In genomic region chr15:65071381-65071811, GRCh38 we compare ENCODE assay signal across 17 cellular contexts. TPM values are rescaled to one million over a fixed set of nuclear protein-coding genes. Genes with fewer than 3 reads are reported as not detected.
DNase-seq lines count a peak whose midpoint lies in the region; ATAC-seq and TF ChIP-seq lines count a peak whose summit lies in the region.
"Had no signal": no experiment of that assay in that cellular context is flagged by ENCODE, and none has a peak within 500 bp of the region (broad histone marks: within the 10 kb centered on the region; RNA-seq: fewer than 3 reads in every experiment).

No MANE protein-coding gene starts in this region.

- H3K9me3 Mint-ChIP-seq in chondrocyte (ENCODE audit: low read depth) (no peaks in the 10 kb centered on the region), osteocyte (ENCODE audit: unreplicated experiment) (no peaks in the 10 kb centered on the region)
- H3K9me3 Mint-ChIP-seq in activated naive CD8-positive, alpha-beta T cell treated with anti-CD3 and anti-CD28 coated beads, Interleukin-2, amount 50 U/mL, for 24 hours: no peaks in the 10 kb centered on the region
- H3K9me3 Mint-ChIP-seq: activated naive CD4-positive, alpha-beta T cell treated with anti-CD3 and anti-CD28 coated beads, Interleukin-2, amount 50 U/mL, for 24 hours; naive thymus-derived CD8-positive, alpha-beta T cell had no signal

- TF ChIP-seq CTCF in chondrocyte (IDR thresholded peaks at IDR 0.05): no peak
- TF ChIP-seq CTCF in osteocyte (IDR thresholded peaks at IDR 0.05): no peak
- no peak for TF ChIP-seq CTCF in tibial nerve (IDR thresholded peaks at IDR 0.05)
- TF ChIP-seq CTCF in PC-3 (conservative IDR thresholded peaks at IDR 0.05; ENCODE audit: low read depth, low read length): no peak

- H3K79me2 ChIP-seq in PC-3 (ENCODE audit: low read length): no peaks in the 10 kb centered on the region

- H3K27ac ChIP-seq in tibial nerve: peak overlapping the region in 3 of 4 donors; percentile 34 to 77 (median 71)
- H3K27ac ChIP-seq in PC-3 (ENCODE audit: low read length): no peak overlapping the region
- H3K27ac ChIP-seq: right lobe of liver had no signal

- no peak overlapping the region for H3K9ac ChIP-seq in PC-3 (ENCODE audit: low read length)

- H2AFZ ChIP-seq in PC-3 (ENCODE audit: low read length): no peak overlapping the region

- BruUV-seq in PC-3 (replicated peaks; lab: Mats Ljungman, UMichigan): no TSS peak

- no peak for TF ChIP-seq POLR2A in tibial nerve (IDR thresholded peaks at IDR 0.05)

- H3K4me3 Mint-ChIP-seq in chondrocyte (ENCODE audit: unreplicated experiment): no peak overlapping the region
- H3K4me3 Mint-ChIP-seq in osteocyte (ENCODE audit: unreplicated experiment): no peak overlapping the region
- no peak overlapping the region for H3K4me3 Mint-ChIP-seq in activated naive CD8-positive, alpha-beta T cell treated with anti-CD3 and anti-CD28 coated beads, Interleukin-2, amount 50 U/mL, for 24 hours
- H3K4me3 Mint-ChIP-seq: activated naive CD4-positive, alpha-beta T cell treated with anti-CD3 and anti-CD28 coated beads, Interleukin-2, amount 50 U/mL, for 24 hours; naive thymus-derived CD8-positive, alpha-beta T cell had no signal

- no peaks in the 10 kb centered on the region for H3K9me2 ChIP-seq in PC-3 (replicated peaks; ENCODE audit: low read length)

- H3K4me1 Mint-ChIP-seq in chondrocyte (ENCODE audit: low read depth): peaks cover 59% of the 10 kb centered on the region
- H3K4me1 Mint-ChIP-seq in osteocyte (ENCODE audit: unreplicated experiment): peaks cover 49% of the 10 kb centered on the region
- peaks cover 3% of the 10 kb centered on the region for H3K4me1 Mint-ChIP-seq in activated naive CD8-positive, alpha-beta T cell treated with anti-CD3 and anti-CD28 coated beads, Interleukin-2, amount 50 U/mL, for 24 hours

- peaks cover 0 to 48% (median 24%) of the 10 kb centered on the region in 4 donors for H3K4me1 ChIP-seq in tibial nerve
- H3K4me1 ChIP-seq in PC-3 (ENCODE audit: insufficient read depth, low read length): no peaks in the 10 kb centered on the region

- H3K27me3 Mint-ChIP-seq in chondrocyte (ENCODE audit: low read depth): peaks cover 2% of the 10 kb centered on the region
- H3K27me3 Mint-ChIP-seq in osteocyte (ENCODE audit: unreplicated experiment): peaks cover 4% of the 10 kb centered on the region
- peaks cover 19% of the 10 kb centered on the region for H3K27me3 Mint-ChIP-seq in activated naive CD8-positive, alpha-beta T cell treated with anti-CD3 and anti-CD28 coated beads, Interleukin-2, amount 50 U/mL, for 24 hours

- no peaks in the 10 kb centered on the region for H3K27me3 ChIP-seq in tibial nerve
- no peaks in the 10 kb centered on the region for H3K27me3 ChIP-seq in PC-3 (ENCODE audit: low read length)

- POLR2A ChIA-PET in PC-3 (lab: Charles Lee; ENCODE audit: unreplicated experiment): no interaction called here

- H3K36me3 ChIP-seq in tibial nerve (no peaks in the 10 kb centered on the region), PC-3 (ENCODE audit: low read depth, low read length) (no peaks in the 10 kb centered on the region)
- H3K36me3 ChIP-seq: right lobe of liver had no signal

- intact Hi-C loops in left cardiac atrium (cut with DNase I): no loop called here
- intact Hi-C loops in PC-3 (cut with micrococcal nuclease): no loop called here

- TF ChIP-seq EP300 in tibial nerve (IDR thresholded peaks at IDR 0.05): no peak

- CTCF ChIA-PET in PC-3 (lab: Charles Lee): no interaction called here

- ATAC-seq in left cardiac atrium: peak; percentile 54 to 61
- ATAC-seq in GM19023 (IDR thresholded peaks at IDR 0.05; ENCODE audit: unreplicated experiment): no peak
- ATAC-seq in activated naive CD8-positive, alpha-beta T cell treated with anti-CD3 and anti-CD28 coated beads, Interleukin-2, amount 50 U/mL, for 24 hours: no peak
- no peak for ATAC-seq in PC-3
- ATAC-seq: naive thymus-derived CD8-positive, alpha-beta T cell had no signal

- WGBS in tibial nerve, 2 donors: 43 to 50% methylated on average over 3 to 5 of the region's 5 CpGs

- H3K4me3 ChIP-seq in tibial nerve (no peak overlapping the region), PC-3 (ENCODE audit: low read length) (no peak overlapping the region)
- H3K4me3 ChIP-seq: right lobe of liver had no signal

- H3K4me2 ChIP-seq in PC-3 (ENCODE audit: low read length): no peak overlapping the region

- peak overlapping the region; percentile 69 for H3K27ac Mint-ChIP-seq in chondrocyte (ENCODE audit: unreplicated experiment)
- peak overlapping the region; percentile 23 for H3K27ac Mint-ChIP-seq in osteocyte (ENCODE audit: unreplicated experiment)
- no peak overlapping the region for H3K27ac Mint-ChIP-seq in activated naive CD8-positive, alpha-beta T cell treated with anti-CD3 and anti-CD28 coated beads, Interleukin-2, amount 50 U/mL, for 24 hours
- H3K27ac Mint-ChIP-seq: activated naive CD4-positive, alpha-beta T cell treated with anti-CD3 and anti-CD28 coated beads, Interleukin-2, amount 50 U/mL, for 24 hours; naive thymus-derived CD8-positive, alpha-beta T cell had no signal

- no peaks in the 10 kb centered on the region for H4K20me1 ChIP-seq in PC-3 (ENCODE audit: low read length)

- H3K9me3 ChIP-seq in tibial nerve (no peaks in the 10 kb centered on the region), PC-3 (ENCODE audit: low read length) (no peaks in the 10 kb centered on the region)
- H3K9me3 ChIP-seq: right lobe of liver had no signal

- H3K36me3 Mint-ChIP-seq in chondrocyte (ENCODE audit: low read depth) (no peaks in the 10 kb centered on the region), osteocyte (ENCODE audit: unreplicated experiment) (no peaks in the 10 kb centered on the region)
- H3K36me3 Mint-ChIP-seq in activated naive CD8-positive, alpha-beta T cell treated with anti-CD3 and anti-CD28 coated beads, Interleukin-2, amount 50 U/mL, for 24 hours (ENCODE audit: low read depth): no peaks in the 10 kb centered on the region
- H3K36me3 Mint-ChIP-seq: activated naive CD4-positive, alpha-beta T cell treated with anti-CD3 and anti-CD28 coated beads, Interleukin-2, amount 50 U/mL, for 24 hours; naive thymus-derived CD8-positive, alpha-beta T cell had no signal

- H3F3A ChIP-seq in PC-3 (ENCODE audit: low read length, unreplicated experiment): no peaks in the 10 kb centered on the region

- DNase-seq in chondrocyte (ENCODE audit: low spot score) (no peak), left cardiac atrium (peak; percentile 65), osteocyte (ENCODE audit: extremely low spot score, unreplicated experiment) (no peak), tibial nerve (ENCODE audit: low spot score in 2 of 2) (no peak), SHP77 (lab: John Stamatoyannopoulos, UW) (no peak), PC-3 (no peak)
- no peak for DNase-seq in activated naive CD8-positive, alpha-beta T cell treated with anti-CD3 and anti-CD28 coated beads, Interleukin-2, amount 50 U/mL, for 24 hours
- DNase-seq: activated CD4-positive, alpha-beta T cell treated with anti-CD3 and anti-CD28 coated beads for 48 hours; DMS79; NCI-H2081; right lobe of liver; SIG-M5; T1000 had no signal

RNA-seq across cellular contexts. Expression of gene RASL12, which starts 3.6 kb away (rescaled TPM):
- total RNA-seq in chondrocyte: 1.7 to 13.1 TPM (median 12.7 TPM) in 3 replicates
- 10 to 100 TPM; 53.3 to 63.3 TPM for total RNA-seq in left cardiac atrium
- total RNA-seq in osteocyte: 0.73 and 0.78 TPM in 2 replicates
- total RNA-seq in tibial nerve: 10 to 100 TPM; 41.4 to 83.5 (median 78.7) TPM
- total RNA-seq in PC-3 (2014; rRNA removed): not detected in 2 replicates
- total RNA-seq: naive thymus-derived CD8-positive, alpha-beta T cell had no signal

RNA-seq across cellular contexts. Expression of gene KBTBD13, which starts 5.2 kb away (rescaled TPM):
- total RNA-seq in chondrocyte (not detected in 3 replicates), left cardiac atrium (1 to 10 TPM; 2.6 to 5.2 TPM), osteocyte (not detected in 2 replicates), tibial nerve (not detected), PC-3 (2014; rRNA removed) (not detected in 2 replicates)
- total RNA-seq: kidney epithelial cell; naive thymus-derived CD8-positive, alpha-beta T cell; right lobe of liver had no signal

RNA-seq across cellular contexts. Expression of gene SLC51B, which starts 26.2 kb away (rescaled TPM):
- total RNA-seq in chondrocyte: not detected in 3 replicates
- not detected for total RNA-seq in left cardiac atrium
- not detected in 2 replicates for total RNA-seq in osteocyte
- total RNA-seq in tibial nerve: 1 to 10 TPM in 1 of 4 donors, not detected in 3; 2.7 TPM
- not detected in 2 replicates for total RNA-seq in PC-3 (2014; rRNA removed)
- total RNA-seq: kidney epithelial cell; naive thymus-derived CD8-positive, alpha-beta T cell had no signal

RNA-seq across cellular contexts. Expression of gene MTFMT, which starts 42.0 kb away (rescaled TPM):
- total RNA-seq in chondrocyte (10.7 to 13.4 TPM (median 13.3 TPM) in 3 replicates), left cardiac atrium (10 to 100 TPM; 13.9 to 23.6 TPM), osteocyte (16.3 and 16.9 TPM in 2 replicates), tibial nerve (10 to 100 TPM; 36.8 to 45.7 (median 41.2) TPM), PC-3 (2014; rRNA removed) (15.5 and 31.3 TPM in 2 replicates)

RNA-seq across cellular contexts. Expression of gene UBAP1L, which starts 43.6 kb away (rescaled TPM):
- total RNA-seq in chondrocyte (2.3 to 4.8 TPM (median 2.5 TPM) in 3 replicates), left cardiac atrium (1 to 10 TPM; 2.1 to 2.9 TPM), osteocyte (5.1 and 5.4 TPM in 2 replicates), tibial nerve (10 to 100 TPM in 3 of 4 donors, 1 to 10 TPM in 1; 8.4 to 16.7 (median 14.0) TPM), PC-3 (2014; rRNA removed) (1.4 and 3.4 TPM in 2 replicates)

Comparison
In these comparisons a context has a peak if more than half of its experiments do, and no peak if none do; other contexts are left out.
1. ATAC-seq: peak in left cardiac atrium (2 of 2); none in GM19023 (single experiment), activated naive CD8-positive, alpha-beta T cell treated with anti-CD3 and anti-CD28 coated beads, Interleukin-2, amount 50 U/mL, for 24 hours (single experiment) and PC-3 (single experiment).